In genomic region chr19:10544753-10545251, GRCh38 we compare ENCODE assay signal across 1 cellular context.
TF ChIP-seq lines count a peak whose summit lies in the region.

No MANE protein-coding gene starts in this region.

TF ChIP-seq in HepG2, 621 proteins besides CTCF, POLR2A, EP300 and RAD21 (continued from another document):
- TF ChIP-seq, protein P1, sequence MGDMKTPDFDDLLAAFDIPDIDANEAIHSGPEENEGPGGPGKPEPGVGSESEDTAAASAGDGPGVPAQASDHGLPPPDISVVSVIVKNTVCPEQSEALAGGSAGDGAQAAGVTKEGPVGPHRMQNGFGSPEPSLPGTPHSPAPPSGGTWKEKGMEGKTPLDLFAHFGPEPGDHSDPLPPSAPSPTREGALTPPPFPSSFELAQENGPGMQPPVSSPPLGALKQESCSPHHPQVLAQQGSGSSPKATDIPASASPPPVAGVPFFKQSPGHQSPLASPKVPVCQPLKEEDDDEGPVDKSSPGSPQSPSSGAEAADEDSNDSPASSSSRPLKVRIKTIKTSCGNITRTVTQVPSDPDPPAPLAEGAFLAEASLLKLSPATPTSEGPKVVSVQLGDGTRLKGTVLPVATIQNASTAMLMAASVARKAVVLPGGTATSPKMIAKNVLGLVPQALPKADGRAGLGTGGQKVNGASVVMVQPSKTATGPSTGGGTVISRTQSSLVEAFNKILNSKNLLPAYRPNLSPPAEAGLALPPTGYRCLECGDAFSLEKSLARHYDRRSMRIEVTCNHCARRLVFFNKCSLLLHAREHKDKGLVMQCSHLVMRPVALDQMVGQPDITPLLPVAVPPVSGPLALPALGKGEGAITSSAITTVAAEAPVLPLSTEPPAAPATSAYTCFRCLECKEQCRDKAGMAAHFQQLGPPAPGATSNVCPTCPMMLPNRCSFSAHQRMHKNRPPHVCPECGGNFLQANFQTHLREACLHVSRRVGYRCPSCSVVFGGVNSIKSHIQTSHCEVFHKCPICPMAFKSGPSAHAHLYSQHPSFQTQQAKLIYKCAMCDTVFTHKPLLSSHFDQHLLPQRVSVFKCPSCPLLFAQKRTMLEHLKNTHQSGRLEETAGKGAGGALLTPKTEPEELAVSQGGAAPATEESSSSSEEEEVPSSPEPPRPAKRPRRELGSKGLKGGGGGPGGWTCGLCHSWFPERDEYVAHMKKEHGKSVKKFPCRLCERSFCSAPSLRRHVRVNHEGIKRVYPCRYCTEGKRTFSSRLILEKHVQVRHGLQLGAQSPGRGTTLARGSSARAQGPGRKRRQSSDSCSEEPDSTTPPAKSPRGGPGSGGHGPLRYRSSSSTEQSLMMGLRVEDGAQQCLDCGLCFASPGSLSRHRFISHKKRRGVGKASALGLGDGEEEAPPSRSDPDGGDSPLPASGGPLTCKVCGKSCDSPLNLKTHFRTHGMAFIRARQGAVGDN (CRISPR knock-in tag; IDR thresholded peaks at IDR 0.05), result peak; percentile 56; the same call in 1 of the 2 replicates
